Comparison of ENCODE assay signal across 8 cellular contexts in the genomic region with DNA sequence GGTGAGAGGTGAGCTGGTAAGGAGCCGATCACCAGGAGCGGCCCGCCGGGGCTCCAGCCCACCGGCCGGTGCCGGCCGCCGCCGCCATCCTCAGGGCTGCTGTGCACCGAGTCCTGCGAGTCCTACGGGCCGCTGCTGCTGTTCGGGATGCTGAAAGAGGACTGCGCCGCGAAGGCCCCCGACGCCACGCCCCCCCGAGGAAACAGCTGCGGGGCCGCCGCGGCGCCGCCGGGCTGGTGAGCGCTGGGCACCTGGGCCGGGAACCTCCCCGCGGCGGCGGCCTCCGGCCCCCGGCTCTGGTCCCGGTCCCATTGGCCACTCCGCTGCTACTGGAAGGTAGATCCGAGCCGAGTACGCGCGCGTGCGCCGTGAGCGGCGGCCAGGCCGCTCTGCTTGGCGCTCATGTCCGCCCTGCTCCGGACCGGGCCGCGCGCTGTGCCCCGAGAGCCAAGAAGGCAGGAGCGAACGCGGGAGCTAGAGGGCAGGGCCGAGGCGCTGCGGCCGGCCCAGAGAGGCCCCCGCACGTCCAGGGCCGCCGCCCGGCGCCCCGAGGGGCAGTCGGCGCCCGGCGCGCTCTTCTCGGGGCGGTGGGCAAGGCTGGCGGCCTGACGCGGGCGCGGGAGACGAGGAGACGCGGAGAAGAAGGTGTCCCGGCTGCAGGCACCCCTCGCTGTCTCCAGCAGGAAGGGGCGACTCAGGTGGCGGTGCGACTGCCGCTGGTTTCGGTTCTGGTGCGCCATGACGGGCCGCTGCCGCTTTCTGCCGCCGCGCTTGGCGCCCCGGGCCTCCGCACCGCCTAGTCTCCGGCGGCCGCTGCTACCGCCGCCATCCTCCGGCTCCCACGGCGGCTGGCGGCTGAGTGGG.
DNase-seq lines count a peak whose midpoint lies in the region; ATAC-seq and TF ChIP-seq lines count a peak whose summit lies in the region.

No MANE protein-coding gene starts in this region.

- H3K27me3 ChIP-seq in GM23248 (replicated peaks; ENCODE audit: insufficient read depth) (no peaks in the 10 kb centered on the region), hepatocyte (no peaks in the 10 kb centered on the region)

- H3K4me3 ChIP-seq in GM23248 (peak overlapping the region; percentile 76), astrocyte of the spinal cord (ENCODE audit: low read depth, low read length) (peak overlapping the region; percentile 51), hepatocyte (peak overlapping the region; percentile 98)

- H3K27ac ChIP-seq in GM23248 (peak overlapping the region; percentile 80), hepatocyte (peak overlapping the region; percentile 98)

- H3K9me2 ChIP-seq in GM23248 (ENCODE audit: insufficient read depth): no peaks in the 10 kb centered on the region
- H3K9me2 ChIP-seq in hepatocyte (replicated peaks; ENCODE audit: insufficient read depth): no peaks in the 10 kb centered on the region

- H2AFZ ChIP-seq in GM23248: peak overlapping the region; percentile 87
- peak overlapping the region; percentile 88 for H2AFZ ChIP-seq in hepatocyte

- H3K4me1 ChIP-seq in GM23248 (ENCODE audit: insufficient read depth) (0 out of 2 replicates have a peak, but pooled peaks cover 7% of the 10 kb centered on the region), hepatocyte (ENCODE audit: insufficient read depth) (no peaks in the 10 kb centered on the region)

- no peaks in the 10 kb centered on the region for H3K9me3 Mint-ChIP-seq in T-cell

- POLR2A ChIA-PET in T-cell (lab: Charles Lee): interaction anchor here in 1 of 2 donors (0.6 kb wide), 1 partner anchor 759 kb away, joined by 4 read pairs; no protein-coding TSS in a partner anchor

- ATAC-seq in T-cell (replicated peaks in 1 of 4): peak; percentile 78 to 87 (median 86)

- 0 to 1% methylated on average over 72 to 89 of the region's 114 CpGs for WGBS in GM23248 (ENCODE audit: low coverage in 1 of 2, low lambda C conversion rate in 2 of 2, missing lambda C conversion rate in 2 of 2), 2 experiments
- whole genome bisulfite sequencing in hepatocyte (ENCODE audit: low lambda C conversion rate, missing lambda C conversion rate): under 1% methylated on average over 52 of the region's 114 CpGs

- peaks cover 0 to 13% (median 12%) of the 10 kb centered on the region in 3 donors for H3K4me1 Mint-ChIP-seq in T-cell

- H3K9ac ChIP-seq in GM23248: peak overlapping the region; percentile 83

- peak overlapping the region; percentile 80 to 95 (median 82) for H3K4me3 Mint-ChIP-seq in T-cell

- H3K36me3 ChIP-seq in GM23248 (ENCODE audit: low read depth) (no peaks in the 10 kb centered on the region), hepatocyte (replicated peaks; ENCODE audit: insufficient read depth, low read depth) (no peaks in the 10 kb centered on the region)

- H4K20me1 ChIP-seq in GM23248 (ENCODE audit: insufficient read depth) (no peaks in the 10 kb centered on the region), hepatocyte (ENCODE audit: insufficient read depth, poor library complexity, severe bottlenecking) (no peaks in the 10 kb centered on the region)

- CTCF ChIA-PET in T-cell (lab: Charles Lee): no interaction called here

- no peaks in the 10 kb centered on the region for H3K36me3 Mint-ChIP-seq in T-cell

- peaks cover 21 to 30% of the 10 kb centered on the region in 2 donors for H3K27me3 Mint-ChIP-seq in T-cell

- H3K9me3 ChIP-seq in GM23248 (ENCODE audit: low read depth): no peaks in the 10 kb centered on the region
- no peaks in the 10 kb centered on the region for H3K9me3 ChIP-seq in hepatocyte (ENCODE audit: low read depth)

- TF ChIP-seq CTCF in astrocyte of the spinal cord (IDR thresholded peaks at IDR 0.05; ENCODE audit: low read depth, low read length): no peak
- TF ChIP-seq CTCF in hepatocyte (IDR thresholded peaks at IDR 0.05; ENCODE audit: poor library complexity): no peak

- H3K4me2 ChIP-seq in GM23248 (ENCODE audit: unreplicated experiment) (peak overlapping the region; percentile 73), hepatocyte (peak overlapping the region; percentile 92)

- no peak overlapping the region for H3K27ac Mint-ChIP-seq in T-cell

- H3K79me2 ChIP-seq in GM23248 (ENCODE audit: insufficient read depth) (peaks cover 34% of the 10 kb centered on the region), hepatocyte (peaks cover 24% of the 10 kb centered on the region)

- in situ Hi-C loops in GM23248 (cut with MboI) (no loop called here), astrocyte of the spinal cord (cut with HindIII; ENCODE audit: low sequenced_read_pairs) (no loop called here)

- DNase-seq in EH (ENCODE audit: low read depth): peak; percentile 77
- peak; percentile 84 for DNase-seq in GM23248
- peak; percentile 32 to 51 for DNase-seq in Kasumi-1 (lab: John Stamatoyannopoulos, UW)
- peak in 32 of 34 experiments; percentile 0 to 52 (median 32) for DNase-seq in T-cell
- DNase-seq in astrocyte of the spinal cord (ENCODE audit: low read depth, low spot score): peak; percentile 58
- DNase-seq in hepatocyte (ENCODE audit: low spot score): peak; percentile 90
- peak; percentile 27 for DNase-seq in pulmonary artery endothelial cell (ENCODE audit: low read depth, low spot score)
- no peak for DNase-seq in NCI-H1436 (lab: John Stamatoyannopoulos, UW)

- H3F3A ChIP-seq in GM23248 (ENCODE audit: insufficient read depth): 0 out of 2 replicates have a peak, but pooled peaks cover 9% of the 10 kb centered on the region
